ENCODE assay signal across 34 cellular contexts in the genomic region with DNA sequence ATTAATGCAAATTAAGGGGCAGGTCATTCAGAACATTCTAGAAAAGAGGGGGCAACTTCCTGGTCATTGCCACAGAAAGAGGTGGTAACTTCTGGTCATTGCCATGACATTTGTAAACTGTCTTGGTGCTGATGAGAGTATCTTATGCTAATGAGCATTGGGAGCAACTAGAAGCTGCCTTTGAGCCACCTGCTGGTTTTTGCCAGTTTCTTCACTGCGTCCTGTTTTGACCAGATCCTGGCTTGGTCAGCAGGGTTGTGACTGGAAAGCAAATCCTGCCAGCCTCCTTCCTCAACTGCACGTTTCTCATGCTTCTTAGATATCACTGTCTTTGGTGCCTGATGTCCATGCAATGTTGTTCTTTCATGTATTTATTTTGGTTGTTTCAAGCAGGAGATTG. TPM values are rescaled to one million over a fixed set of nuclear protein-coding genes. Genes with fewer than 3 reads are reported as not detected.
"Had no signal": no experiment of that assay in that cellular context is flagged by ENCODE, and none has a peak within 500 bp of the region (broad histone marks: within the 10 kb centered on the region; RNA-seq: fewer than 3 reads in every experiment).

No MANE protein-coding gene starts in this region.

- H3K4me1 ChIP-seq: left lung, lower lobe of right lung, pancreas, psoas muscle, right atrium auricular region, thyroid gland, upper lobe of left lung, vagina had no signal

- ATAC-seq: left cardiac atrium; left lung; lower lobe of right lung; naive thymus-derived CD8-positive, alpha-beta T cell; pancreas; psoas muscle; stimulated activated memory B cell treated with anti-CD40 and anti-IgM and Interleukin-4, amounts not matched to agents 10 μg/mL and 1 μg/mL and 100 μg/mL, for 72 hours had no signal

- H3K4me3 ChIP-seq: left lung, lower lobe of right lung, pancreas, psoas muscle, right atrium auricular region, right lobe of liver, smooth muscle cell, stomach, testis, thyroid gland, transverse colon, upper lobe of left lung, vagina had no signal

- H3K27ac ChIP-seq: left lung, lower lobe of right lung, pancreas, psoas muscle, right atrium auricular region, right lobe of liver, stomach, testis, thyroid gland, transverse colon, upper lobe of left lung, vagina had no signal

- H3K27ac Mint-ChIP-seq: naive thymus-derived CD8-positive, alpha-beta T cell; nephron; stimulated activated memory B cell treated with anti-CD40 and anti-IgM and Interleukin-4, amounts not matched to agents 10 μg/mL and 1 μg/mL and 100 μg/mL, for 72 hours had no signal

- DNase-seq: kidney glomerular epithelial cell; left cardiac atrium; left lung; lower lobe of right lung; mammary epithelial cell; mesenchymal stem cell; naive thymus-derived CD8-positive, alpha-beta T cell; nucleus accumbens; pancreas; posterior cingulate gyrus; psoas muscle; right lobe of liver; stimulated activated CD4-positive, alpha-beta T cell treated with anti-CD3 and anti-CD28 coated beads, Interleukin-1b, Interleukin-23, amount 100 ng/mL, for 48 hours; stimulated activated CD4-positive, alpha-beta T cell treated with anti-CD3 and anti-CD28 coated beads, Interleukin-2, amount 100 ng/mL, for 48 hours; stimulated activated CD4-positive, alpha-beta T cell treated with anti-CD3 and anti-CD28 coated beads, Interleukin-4, amount 100 ng/mL, for 4 hours; stimulated activated CD8-positive, alpha-beta memory T cell treated with anti-CD3 and anti-CD28 coated beads, Interleukin-4, amount 100 ng/mL, for 48 hours; stimulated activated naive CD4-positive, alpha-beta T cell treated with Interleukin-2 at 50 U/mL for 16 hours; stomach; testis; thyroid gland; transverse colon; upper lobe of left lung had no signal

- H3K4me3 Mint-ChIP-seq: naive thymus-derived CD8-positive, alpha-beta T cell; nephron; neural crest cell; stimulated activated memory B cell treated with anti-CD40 and anti-IgM and Interleukin-4, amounts not matched to agents 10 μg/mL and 1 μg/mL and 100 μg/mL, for 72 hours had no signal

- H3K4me1 Mint-ChIP-seq: naive thymus-derived CD8-positive, alpha-beta T cell; neural crest cell; stimulated activated memory B cell treated with anti-CD40 and anti-IgM and Interleukin-4, amounts not matched to agents 10 μg/mL and 1 μg/mL and 100 μg/mL, for 72 hours had no signal

- H3K36me3 ChIP-seq: left lung, lower lobe of right lung, pancreas, right atrium auricular region, right lobe of liver, stomach, thyroid gland, transverse colon, upper lobe of left lung, vagina had no signal

- H3K27me3 ChIP-seq: left lung, pancreas, right atrium auricular region, right lobe of liver, stomach, testis, thyroid gland, transverse colon, upper lobe of left lung, vagina had no signal

- H3K4me2 ChIP-seq: smooth muscle cell had no signal

- H3K9me3 ChIP-seq: left lung, lower lobe of right lung, pancreas, psoas muscle, right lobe of liver, stomach, testis, thyroid gland, transverse colon, upper lobe of left lung, vagina had no signal

- H3K36me3 Mint-ChIP-seq: stimulated activated memory B cell treated with anti-CD40 and anti-IgM and Interleukin-4, amounts not matched to agents 10 μg/mL and 1 μg/mL and 100 μg/mL, for 72 hours had no signal

RNA-seq across cellular contexts. Expression of a gene that starts 53.2 kb away (rescaled TPM):
- total RNA-seq: left cardiac atrium; left lung; liver; lower lobe of right lung; mammary epithelial cell; mucosa of gallbladder; naive thymus-derived CD8-positive, alpha-beta T cell; osteoblast; pancreas; psoas muscle; right atrium auricular region; right lobe of liver; skeletal muscle tissue; stomach; transverse colon; upper lobe of left lung; urinary bladder; vagina had no signal
- polyA plus RNA-seq: keratinocyte; liver; mammary epithelial cell; naive thymus-derived CD8-positive, alpha-beta T cell; pancreas; psoas muscle; smooth muscle cell; stomach; urinary bladder had no signal
